13 cellular contexts compared by ENCODE assay signal in the genomic region with DNA sequence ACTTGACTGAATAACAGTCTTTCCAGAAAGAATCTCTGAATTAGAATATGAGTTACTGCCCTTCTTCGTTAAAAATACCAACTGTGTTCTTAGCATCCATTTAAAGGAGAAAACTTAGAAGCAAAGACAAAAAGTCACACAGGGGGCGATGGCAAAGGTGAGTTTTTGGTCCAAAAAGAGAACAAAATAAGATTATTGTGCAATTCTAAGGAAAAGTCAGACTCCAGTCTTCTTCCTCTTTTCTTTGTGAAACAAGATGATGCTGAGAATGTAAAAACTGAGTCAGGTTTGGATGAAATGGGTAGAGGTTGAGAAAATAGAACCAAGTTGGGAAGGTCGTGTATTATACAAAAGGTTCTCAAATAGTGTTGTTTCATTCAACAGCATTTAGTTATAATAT. TPM values are rescaled to one million over a fixed set of nuclear protein-coding genes. Genes with fewer than 3 reads are reported as not detected.
A peak's percentile ranks its signal among the peaks of the same experiment; 100 is the strongest.
DNase-seq lines count a peak whose midpoint lies in the region; ATAC-seq, FAIRE-seq and TF ChIP-seq lines count a peak whose summit lies in the region.
"Had no signal": no experiment of that assay in that cellular context is flagged by ENCODE, and none has a peak within 500 bp of the region (broad histone marks: within the 10 kb centered on the region; RNA-seq: fewer than 3 reads in every experiment).

No MANE protein-coding gene starts in this region.

- H3K27me3 Mint-ChIP-seq in T-helper 17 cell = no peaks in the 10 kb centered on the region

- peak overlapping the region; percentile 99 for H3K4me3 Mint-ChIP-seq in T-helper 17 cell

- peaks cover 4% of the 10 kb centered on the region; the same call in 1 of the 2 replicates for H3K9me3 ChIP-seq in BLaER1
- H3K9me3 ChIP-seq in GM23248 (ENCODE audit: low read depth) = no peaks in the 10 kb centered on the region
- H3K9me3 ChIP-seq in T-helper 17 cell (ENCODE audit: control insufficient read depth, low read length, poor library complexity, severe bottlenecking) = no peaks in the 10 kb centered on the region
- no peaks in the 10 kb centered on the region for H3K9me3 ChIP-seq in keratinocyte (ENCODE audit: control insufficient read depth, low read depth, low read length)
- H3K9me3 ChIP-seq: heart right ventricle had no signal

- H3K4me2 ChIP-seq in BLaER1 = peak overlapping the region; percentile 68
- peak overlapping the region; percentile 80 for H3K4me2 ChIP-seq in GM23248 (ENCODE audit: unreplicated experiment)
- peak overlapping the region; percentile 98 for H3K4me2 ChIP-seq in keratinocyte (ENCODE audit: control insufficient read depth, extremely low read depth, insufficient read depth, low read depth, low read length)

- no peak for FAIRE-seq in keratinocyte (lab: Jason Lieb, UNC)

- peaks cover 38% of the 10 kb centered on the region for H3K4me1 Mint-ChIP-seq in T-helper 17 cell

- H3K79me2 ChIP-seq in GM23248 (ENCODE audit: insufficient read depth) (peaks cover 40% of the 10 kb centered on the region), keratinocyte (ENCODE audit: control insufficient read depth, insufficient read depth, low read length) (peaks cover 17% of the 10 kb centered on the region)

- TF ChIP-seq CTCF in keratinocyte (optimal IDR thresholded peaks at IDR 0.05 in 1 of 3, IDR thresholded peaks at IDR 0.05 in 1 of 3, conservative IDR thresholded peaks at IDR 0.05 in 1 of 3; ENCODE audit: extremely low read depth in 1 of 3, insufficient read depth in 2 of 3, low read length in 3 of 3) = no peak
- TF ChIP-seq CTCF in brain microvascular endothelial cell (IDR thresholded peaks at IDR 0.05; ENCODE audit: low read depth, low read length, missing control alignments) = no peak

- peaks cover 15% of the 10 kb centered on the region for H3K4me1 ChIP-seq in BLaER1
- peaks cover 8% of the 10 kb centered on the region; the same call in 1 of the 2 replicates for H3K4me1 ChIP-seq in GM23248 (ENCODE audit: insufficient read depth)
- H3K4me1 ChIP-seq in keratinocyte (ENCODE audit: control insufficient read depth, extremely low read depth, insufficient read depth, low read length) = peaks cover 10% of the 10 kb centered on the region

- ATAC-seq in T-helper 17 cell = no peak
- ATAC-seq: heart right ventricle had no signal

- H3K36me3 Mint-ChIP-seq in T-helper 17 cell (ENCODE audit: low read depth) = peaks cover 3% of the 10 kb centered on the region

- H3K36me3 ChIP-seq in BLaER1 (peaks cover 18% of the 10 kb centered on the region), GM23248 (ENCODE audit: low read depth) (no peaks in the 10 kb centered on the region), keratinocyte (ENCODE audit: control insufficient read depth in 2 of 2, extremely low read depth in 1 of 2, insufficient read depth in 2 of 2, low read length in 2 of 2) (peaks cover 0 to 1% of the 10 kb centered on the region in 2 experiments), brain microvascular endothelial cell (replicated peaks) (no peaks in the 10 kb centered on the region)

- 0 out of 2 replicates have a peak, but pooled peaks cover 4% of the 10 kb centered on the region for H3F3A ChIP-seq in GM23248 (ENCODE audit: insufficient read depth)

- no peaks in the 10 kb centered on the region for H3K9me1 ChIP-seq in keratinocyte (ENCODE audit: control insufficient read depth, extremely low read depth, insufficient read depth, low read length)

- H3K27ac Mint-ChIP-seq in T-helper 17 cell = peak overlapping the region; percentile 95

- H3K27me3 ChIP-seq in BLaER1 (no peaks in the 10 kb centered on the region), GM23248 (replicated peaks; ENCODE audit: insufficient read depth) (no peaks in the 10 kb centered on the region), keratinocyte (ENCODE audit: control insufficient read depth, extremely low read depth, insufficient read depth, low read length) (no peaks in the 10 kb centered on the region), brain microvascular endothelial cell (replicated peaks) (no peaks in the 10 kb centered on the region)

- H3K9ac ChIP-seq in BLaER1 = no peak overlapping the region
- no peak overlapping the region for H3K9ac ChIP-seq in GM23248
- no peak overlapping the region for H3K9ac ChIP-seq in keratinocyte (ENCODE audit: control insufficient read depth, extremely low read depth, insufficient read depth, low read length)

- H3K27ac ChIP-seq in BLaER1 = no peak overlapping the region
- H3K27ac ChIP-seq in GM23248 = no peak overlapping the region
- no peak overlapping the region for H3K27ac ChIP-seq in keratinocyte (ENCODE audit: control insufficient read depth, insufficient read depth, low read length)
- no peak overlapping the region for H3K27ac ChIP-seq in brain microvascular endothelial cell

- H4K20me1 ChIP-seq in BLaER1 (peaks cover 21% of the 10 kb centered on the region), GM23248 (ENCODE audit: insufficient read depth) (0 out of 2 replicates have a peak, but pooled peaks cover 4% of the 10 kb centered on the region), keratinocyte (ENCODE audit: control insufficient read depth, extremely low read depth, insufficient read depth, low read length) (no peaks in the 10 kb centered on the region)

- peak overlapping the region; percentile 82 for H3K4me3 ChIP-seq in BLaER1
- no peak overlapping the region; the same call in 1 of the 2 replicates for H3K4me3 ChIP-seq in GM23248
- H3K4me3 ChIP-seq in keratinocyte (ENCODE audit: control insufficient read depth in 2 of 3, extremely low read depth in 1 of 3, insufficient read depth in 2 of 3, low read depth in 1 of 3, low read length in 3 of 3) = no peak overlapping the region
- no peak overlapping the region for H3K4me3 ChIP-seq in brain microvascular endothelial cell (ENCODE audit: low read depth, low read length)

- DNase-seq in GM23248 (no peak), T-helper 17 cell (no peak), keratinocyte (ENCODE audit: low read depth, low spot score) (no peak), brain microvascular endothelial cell (no peak), HT-29 (ENCODE audit: low spot score) (no peak), NCI-H1105 (lab: John Stamatoyannopoulos, UW) (no peak), NAMALWA (ENCODE audit: low spot score) (no peak)
- DNase-seq: activated CD4-positive, alpha-beta T cell treated with anti-CD3 and anti-CD28 coated beads, Interleukin-2, amount 50 U/mL, for 1 hour; heart right ventricle; stimulated activated CD4-positive, alpha-beta T cell treated with anti-CD3 and anti-CD28 coated beads, Interleukin-2, amount 100 ng/mL, for 24 hours had no signal

- in situ Hi-C loops in GM23248 (cut with MboI) (no loop called here), brain microvascular endothelial cell (cut with HindIII; ENCODE audit: low pct_ligation_motif_present, low sequenced_read_pairs) (no loop called here)

- WGBS in GM23248 (ENCODE audit: low coverage in 1 of 2, low lambda C conversion rate in 2 of 2, missing lambda C conversion rate in 2 of 2), 2 experiments = 84 to 89% methylated on average over 3 of the region's 3 CpGs

- dilution Hi-C loops in keratinocyte (cut with MboI; ENCODE audit: extremely low pct_ligation_motif_present, low sequenced_read_pairs) = no loop called here

- H2AFZ ChIP-seq in GM23248 (no peak overlapping the region), keratinocyte (ENCODE audit: control insufficient read depth, low read length) (no peak overlapping the region)

- no peaks in the 10 kb centered on the region for H3K9me2 ChIP-seq in GM23248 (ENCODE audit: insufficient read depth)

RNA-seq across cellular contexts. Expression of a gene that starts 1.6 kb away (rescaled TPM):
- 4.1 and 26.7 TPM in 2 replicates for total RNA-seq in GM23248 (2014; rRNA removed; shearing (Covaris generic))
- polyA plus RNA-seq in GM23248 (2016; fragmentation: Nextera tagmentation; extraction: Ambion mirVana) (15.8 and 17.5 TPM in 2 replicates), keratinocyte (7.2 to 14.0 TPM (median 8.7 TPM) in 3 replicates)
- 10 to 100 TPM; 21.8 to 27.0 TPM for total RNA-seq in T-helper 17 cell
- 21.6 TPM for polyA plus RNA-seq in keratinocyte (2011; ENCODE audit: low read depth)
- 4.8 and 9.7 TPM in 2 replicates for polyA plus RNA-seq in keratinocyte (2011; cell fraction: cytosol; rRNA removed)
- 2.4 and 2.5 TPM in 2 replicates for polyA plus RNA-seq in keratinocyte (2011; cell fraction: nucleus; rRNA removed)
- 8.9 and 9.1 TPM in 2 replicates for polyA plus RNA-seq in keratinocyte (2012; ENCODE audit: low replicate concordance)
- 0.75 to 6.2 TPM (median 3.7 TPM) in 3 replicates for polyA minus RNA-seq in keratinocyte
- 6.9 TPM for polyA minus RNA-seq in keratinocyte (2011; cell fraction: cytosol; rRNA and poly(A)+ RNA removed)
- polyA minus RNA-seq in keratinocyte (2011; cell fraction: nucleus; rRNA and poly(A)+ RNA removed) = 4.4 and 7.0 TPM in 2 replicates
- total RNA-seq in HT-29 (2014; rRNA removed; shearing (Covaris generic)) = 5.5 and 7.8 TPM in 2 replicates

RNA-seq across cellular contexts. Expression of a gene that starts 7.9 kb away (rescaled TPM):
- not detected in 2 replicates for total RNA-seq in GM23248 (2014; rRNA removed; shearing (Covaris generic))
- polyA plus RNA-seq in GM23248 (2016; fragmentation: Nextera tagmentation; extraction: Ambion mirVana) (not detected in 2 replicates), keratinocyte (0.37 to 0.76 TPM (median 0.60 TPM) in 3 replicates)
- not detected for total RNA-seq in T-helper 17 cell
- polyA plus RNA-seq in keratinocyte (2011; ENCODE audit: low read depth) = not detected
- 0.55 and 0.61 TPM in 2 replicates for polyA plus RNA-seq in keratinocyte (2011; cell fraction: cytosol; rRNA removed)
- 0.48 and 0.72 TPM in 2 replicates for polyA plus RNA-seq in keratinocyte (2011; cell fraction: nucleus; rRNA removed)
- polyA plus RNA-seq in keratinocyte (2012; ENCODE audit: low replicate concordance) = 1.2 TPM in 1 of 2 replicates, not detected in the other
- not detected in 3 replicates for polyA minus RNA-seq in keratinocyte
- polyA minus RNA-seq in keratinocyte (2011; cell fraction: cytosol; rRNA and poly(A)+ RNA removed) = not detected
- polyA minus RNA-seq in keratinocyte (2011; cell fraction: nucleus; rRNA and poly(A)+ RNA removed) = not detected in 2 replicates
- total RNA-seq in HT-29 (2014; rRNA removed; shearing (Covaris generic)) = not detected in 2 replicates
- total RNA-seq: cardiac septum, heart right ventricle, myocyte had no signal
